21 cellular contexts compared by ENCODE assay signal in the genomic region with DNA sequence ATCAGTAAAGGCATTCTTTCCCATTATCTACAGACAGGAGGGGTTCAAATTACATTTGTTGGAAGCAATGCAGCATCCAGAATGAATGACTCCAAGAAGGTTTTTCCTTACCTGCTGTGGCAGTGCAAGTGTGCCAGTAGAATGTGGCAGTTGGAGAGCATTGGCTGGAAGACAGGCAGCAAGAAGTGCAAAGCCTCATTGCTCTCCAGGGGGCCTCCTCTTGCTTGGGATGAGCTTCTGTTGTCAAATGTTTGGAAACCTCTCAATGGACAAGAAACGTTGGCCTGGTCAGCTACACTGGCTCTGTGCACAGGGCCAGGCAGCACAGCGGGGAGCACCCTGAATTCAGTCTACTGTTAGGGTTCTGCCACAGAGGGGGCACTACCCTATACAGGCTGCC.
"Had no signal": no experiment of that assay in that cellular context is flagged by ENCODE, and none has a peak within 500 bp of the region (broad histone marks: within the 10 kb centered on the region; RNA-seq: fewer than 3 reads in every experiment).

No MANE protein-coding gene starts in this region.

- H3K9me3 ChIP-seq: SJSA1 had no signal

- H3K4me1 ChIP-seq: SJSA1 had no signal

- H3K36me3 ChIP-seq: SJSA1 had no signal

- DNase-seq: KBM-7, MV-4-11, NCI-H1048, NCI-H1105, NCI-H1417, NCI-H1436 treated with DMSO at 0.1 percent for 48 hours, NCI-H1694, NCI-H187 treated with DMSO at 0.1 percent for 48 hours, NCI-H2029 treated with DMSO at 0.1 percent for 48 hours, NCI-H2171, NCI-H226, NCI-H446, NCI-H510A, NCI-H524 treated with DMSO at 0.1 percent for 48 hours, NCI-H69, NCI-H774, Right ventricle myocardium superior, RPMI8226, SIG-M5 had no signal

- H3K4me3 ChIP-seq: SJSA1, SK-N-MC had no signal

- H3K27me3 ChIP-seq: SJSA1 had no signal

- H3K27ac ChIP-seq: SJSA1, SK-N-MC had no signal
